Comparison of ENCODE assay signal across 8 cellular contexts in genomic region chr1:103461171-103462105, GRCh38.
A peak's percentile ranks its signal among the peaks of the same experiment; 100 is the strongest.
DNase-seq lines count a peak whose midpoint lies in the region; ATAC-seq and TF ChIP-seq lines count a peak whose summit lies in the region.

No MANE protein-coding gene starts in this region.

- no peak overlapping the region for H3K4me3 ChIP-seq in PC-3 (ENCODE audit: low read length)
- H3K4me3 ChIP-seq in fibroblast of the aortic adventitia (ENCODE audit: low read depth, low read length) = no peak overlapping the region

- no peaks in the 10 kb centered on the region for H3K79me2 ChIP-seq in PC-3 (ENCODE audit: low read length)

- intact Hi-C loops in PC-3 (cut with micrococcal nuclease) = loop anchor here (1.0 kb wide), 1 partner anchor 355 kb away; no protein-coding TSS in a partner anchor
- intact Hi-C loops in head of caudate nucleus (cut with DNase I) = no loop called here

- ATAC-seq in HG02798 (IDR thresholded peaks at IDR 0.05; ENCODE audit: poor library complexity, unreplicated experiment) (peak; percentile 81), PC-3 (peak; percentile 43; the same call in 1 of the 2 replicates), HG02840 (IDR thresholded peaks at IDR 0.05; ENCODE audit: low FRiP score, unreplicated experiment) (no peak)

- no peaks in the 10 kb centered on the region for H4K20me1 ChIP-seq in PC-3 (ENCODE audit: low read length)

- H2AFZ ChIP-seq in PC-3 (ENCODE audit: low read length) = no peak overlapping the region

- no peak overlapping the region for H3K9ac ChIP-seq in PC-3 (ENCODE audit: low read length)

- H3K9me2 ChIP-seq in PC-3 (replicated peaks; ENCODE audit: low read length) = no peaks in the 10 kb centered on the region

- no peaks in the 10 kb centered on the region for H3F3A ChIP-seq in PC-3 (ENCODE audit: low read length, unreplicated experiment)

- POLR2A ChIA-PET in PC-3 (lab: Charles Lee; ENCODE audit: unreplicated experiment) = no interaction called here

- TF ChIP-seq CTCF in PC-3 (conservative IDR thresholded peaks at IDR 0.05; ENCODE audit: low read depth, low read length) (peak; percentile 72), fibroblast of the aortic adventitia (IDR thresholded peaks at IDR 0.05; ENCODE audit: insufficient read depth, low read length) (peak; percentile 51)

- no peak overlapping the region for H3K27ac ChIP-seq in PC-3 (ENCODE audit: low read length)

- peak; percentile 21 for DNase-seq in DMS 273 (lab: John Stamatoyannopoulos, UW; ENCODE audit: unreplicated experiment)
- DNase-seq in DMS 273 treated with DMSO at 0.1 percent for 48 hours (lab: John Stamatoyannopoulos, UW) = no peak
- peak; percentile 41 for DNase-seq in PC-3
- DNase-seq in fibroblast of the aortic adventitia (ENCODE audit: low read depth) = peak; percentile 41
- no peak for DNase-seq in head of caudate nucleus
- no peak for DNase-seq in occipital lobe (lab: John Stamatoyannopoulos, UW)

- no peaks in the 10 kb centered on the region for H3K9me3 ChIP-seq in PC-3 (ENCODE audit: low read length)

- CTCF ChIA-PET in PC-3 (lab: Charles Lee) = interaction anchor here (0.6 to 1.5 kb wide), 2 partner anchors 354 to 355 kb away, joined by 4 to 21 read pairs; no protein-coding TSS in a partner anchor

- no peak overlapping the region for H3K4me2 ChIP-seq in PC-3 (ENCODE audit: low read length)

- no peaks in the 10 kb centered on the region for H3K4me1 ChIP-seq in PC-3 (ENCODE audit: insufficient read depth, low read length)

- no peaks in the 10 kb centered on the region; the same call in 1 of the 2 replicates for H3K36me3 ChIP-seq in PC-3 (ENCODE audit: low read depth, low read length)

- peaks cover 31% of the 10 kb centered on the region for H3K27me3 ChIP-seq in PC-3 (ENCODE audit: low read length)

- no TSS peak for BruUV-seq in PC-3 (replicated peaks; lab: Mats Ljungman, UMichigan)

Comparison
In these comparisons a context has a peak if more than half of its experiments do, and no peak if none do; other contexts are left out.
1. DNase-seq: peak in DMS 273 (single experiment), PC-3 (single experiment) and fibroblast of the aortic adventitia (single experiment); none in DMS 273 treated with DMSO at 0.1 percent for 48 hours (single experiment), head of caudate nucleus (0 of 42) and occipital lobe (single experiment).